In the genomic region with DNA sequence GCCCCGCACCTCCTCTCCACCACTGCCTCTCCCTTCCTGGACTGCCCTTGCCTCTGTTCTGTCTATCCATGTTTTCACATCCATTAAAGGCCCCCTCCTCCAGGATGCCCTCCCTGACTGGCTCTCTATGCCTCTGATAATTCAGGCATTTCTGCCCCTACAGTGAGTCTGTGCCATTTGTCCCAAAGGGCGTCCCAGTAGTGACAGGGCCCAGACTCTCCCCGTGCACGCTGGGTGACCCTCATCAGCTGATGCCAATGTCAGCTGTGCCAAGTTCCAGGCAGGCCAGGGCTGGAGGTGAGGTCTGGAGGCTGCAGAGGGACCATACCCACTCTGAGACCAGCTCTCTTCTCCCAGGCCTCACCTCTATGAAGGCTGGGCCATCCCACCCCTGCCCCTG, we compare ENCODE assay signal across 28 cellular contexts. TPM values are rescaled to one million over a fixed set of nuclear protein-coding genes. Genes with fewer than 3 reads are reported as not detected.
A peak's percentile ranks its signal among the peaks of the same experiment; 100 is the strongest.
DNase-seq lines count a peak whose midpoint lies in the region; ATAC-seq and TF ChIP-seq lines count a peak whose summit lies in the region.
"Had no signal": no experiment of that assay in that cellular context is flagged by ENCODE, and none has a peak within 500 bp of the region (broad histone marks: within the 10 kb centered on the region; RNA-seq: fewer than 3 reads in every experiment).

No MANE protein-coding gene starts in this region.

- H3K4me1 ChIP-seq in RWPE2 (ENCODE audit: insufficient read depth, poor library complexity, severe bottlenecking) = peaks cover 9% of the 10 kb centered on the region
- H3K4me1 ChIP-seq in neuronal stem cell (ENCODE audit: control insufficient read depth in 2 of 2, insufficient read depth in 1 of 2, low read depth in 1 of 2, low read length in 2 of 2) = peaks cover 21 to 36% of the 10 kb centered on the region in 2 donors

- H3K23ac ChIP-seq in neuronal stem cell (ENCODE audit: low read depth, low read length, poor library complexity) = peak overlapping the region; percentile 37

- no peak overlapping the region for H4K91ac ChIP-seq in neuronal stem cell (ENCODE audit: low read depth, low read length, poor library complexity)

- no peak overlapping the region for H2BK120ac ChIP-seq in neuronal stem cell (ENCODE audit: low read depth, low read length)

- WGBS in neuronal stem cell (ENCODE audit: extremely low coverage in 2 of 2, insufficient read length in 2 of 2, insufficient replicate concordance in 1 of 2), 2 donors = no CpG with 5 or more reads among the region's 4 CpGs

- no peak overlapping the region for H4K8ac ChIP-seq in neuronal stem cell (ENCODE audit: low read depth, low read length)

- no peaks in the 10 kb centered on the region for H3K79me1 ChIP-seq in neuronal stem cell (ENCODE audit: low read depth, low read length)

- no peak overlapping the region for H3K9ac ChIP-seq in neuronal stem cell (ENCODE audit: low read depth, low read length, poor library complexity)

- peak overlapping the region; percentile 31 for H3K18ac ChIP-seq in neuronal stem cell (ENCODE audit: low read length)

- peak overlapping the region; percentile 34 for H3K27ac ChIP-seq in RWPE2 (ENCODE audit: poor library complexity, severe bottlenecking)
- peak overlapping the region; percentile 47 for H3K27ac ChIP-seq in cingulate gyrus (ENCODE audit: low read depth, low read length)
- H3K27ac ChIP-seq in neuronal stem cell (replicated peaks; ENCODE audit: low read length) = no peak overlapping the region
- H3K27ac ChIP-seq: HL-60, ovary, upper lobe of right lung had no signal

- DNase-seq in Right ventricle myocardium superior (no peak), left cardiac atrium (no peak), RWPE2 (ENCODE audit: low spot score) (no peak), neuronal stem cell (ENCODE audit: low spot score) (no peak), GM03348 (ENCODE audit: low spot score) (no peak), DMS 273 (lab: John Stamatoyannopoulos, UW; ENCODE audit: unreplicated experiment) (no peak), OCI-M2 (lab: John Stamatoyannopoulos, UW; ENCODE audit: unreplicated experiment) (no peak)
- DNase-seq: ACHN; activated B cell treated with CpG ODN at 0.5 μM for 24 hours; activated CD4-positive, alpha-beta T cell treated with anti-CD3 and anti-CD28 coated beads, Interleukin-2, amount 50 U/mL, for 4 hours; activated CD8-positive, alpha-beta memory T cell treated with anti-CD3 and anti-CD28 coated beads, Interleukin-2, amount 50 U/mL, for 4 hours; islet precursor cell; NCI-H146; OCI-M1; SHP77; stimulated activated CD4-positive, alpha-beta T cell treated with anti-CD3 and anti-CD28 coated beads, Interleukin-12 subunit alpha, Interleukin-12 subunit beta, amount 100 ng/mL, for 4 hours; stimulated activated CD4-positive, alpha-beta T cell treated with anti-CD3 and anti-CD28 coated beads, Interleukin-4, amount 100 ng/mL, for 24 hours; SW 1271; T1000; upper lobe of right lung had no signal

- H2BK15ac ChIP-seq in neuronal stem cell (ENCODE audit: low read length) = no peak overlapping the region

- H3K14ac ChIP-seq in neuronal stem cell (ENCODE audit: low read length) = no peak overlapping the region

- H2AK5ac ChIP-seq in neuronal stem cell (ENCODE audit: low read depth, low read length) = peak overlapping the region; percentile 42

- H3K27me3 ChIP-seq in RWPE2 (ENCODE audit: insufficient read depth, poor library complexity, severe bottlenecking) (no peaks in the 10 kb centered on the region), neuronal stem cell (ENCODE audit: control insufficient read depth in 3 of 3, insufficient read depth in 3 of 3, low read depth in 1 of 3, low read length in 3 of 3) (peaks cover 0 to 16% (median 10%) of the 10 kb centered on the region in 3 experiments)
- H3K27me3 ChIP-seq: ascending aorta, BE2C, ovary, upper lobe of right lung had no signal

- no peaks in the 10 kb centered on the region for H3K36me3 ChIP-seq in RWPE2 (ENCODE audit: low read depth)
- H3K36me3 ChIP-seq in neuronal stem cell (replicated peaks in 1 of 2; ENCODE audit: control insufficient read depth in 2 of 2, insufficient read depth in 2 of 2, low read length in 2 of 2) = no peaks in the 10 kb centered on the region
- H3K36me3 ChIP-seq: ascending aorta, BE2C, ovary, upper lobe of right lung had no signal

- no peak for TF ChIP-seq CTCF in RWPE2 (IDR thresholded peaks at IDR 0.05; ENCODE audit: poor library complexity, severe bottlenecking)

- H3K4me3 ChIP-seq in RWPE2 (ENCODE audit: severe bottlenecking) = no peak overlapping the region
- no peak overlapping the region for H3K4me3 ChIP-seq in neuronal stem cell (ENCODE audit: low read length in 2 of 2)
- H3K4me3 ChIP-seq: ascending aorta, ovary, upper lobe of right lung had no signal

- ATAC-seq in Right ventricle myocardium superior (ENCODE audit: poor library complexity) = peak; percentile 39
- ATAC-seq in left cardiac atrium = no peak
- no peak for ATAC-seq in RWPE2 (ENCODE audit: low read depth)
- ATAC-seq: activated naive CD4-positive, alpha-beta T cell treated with anti-CD3 and anti-CD28 coated beads, Interleukin-2, amount 50 U/mL, for 72 hours; natural killer cell treated with Interleukin-12 subunit alpha and Interleukin-12 subunit beta and Interleukin-15 and Interleukin-18, amount 100 ng/mL, for 72 hours; stimulated activated effector memory CD8-positive, alpha-beta T cell treated with anti-CD3 and anti-CD28 coated beads, Interleukin-12 subunit alpha, Interleukin-12 subunit beta, amount 100 ng/mL, for 72 hours; upper lobe of right lung had no signal

- no peak overlapping the region for H2BK12ac ChIP-seq in neuronal stem cell (ENCODE audit: low read length)

- H3K9me3 ChIP-seq in RWPE2 (ENCODE audit: severe bottlenecking) (no peaks in the 10 kb centered on the region), neuronal stem cell (replicated peaks in 1 of 2; ENCODE audit: control insufficient read depth in 2 of 2, insufficient read depth in 1 of 2, low read depth in 1 of 2, low read length in 2 of 2) (no peaks in the 10 kb centered on the region)
- H3K9me3 ChIP-seq: ascending aorta, BE2C, ovary, upper lobe of right lung had no signal

- intact Hi-C loops in Right ventricle myocardium superior (cut with DNase I) (no loop called here), left cardiac atrium (cut with DNase I) (no loop called here)

- no peak overlapping the region for H2BK5ac ChIP-seq in neuronal stem cell (ENCODE audit: low read length)

- no peak overlapping the region for H3K4me2 ChIP-seq in neuronal stem cell (ENCODE audit: insufficient read depth, low read length, poor library complexity, severe bottlenecking)

- no peak overlapping the region for H2AFZ ChIP-seq in neuronal stem cell (ENCODE audit: low read length)

- no peak overlapping the region for H3K4ac ChIP-seq in neuronal stem cell (ENCODE audit: low read length)

RNA-seq across cellular contexts. Expression of a gene that starts 3.2 kb away (rescaled TPM):
- total RNA-seq in Right ventricle myocardium superior = 16.8 TPM
- 10 to 100 TPM; 10.7 to 11.8 TPM for total RNA-seq in left cardiac atrium
- polyA plus RNA-seq in neuronal stem cell (2013, experiment 1 of 2) = 18.8 TPM
- 18.8 TPM for polyA plus RNA-seq in neuronal stem cell (2013, experiment 2 of 2)

RNA-seq across cellular contexts. Expression of a gene that starts 28.7 kb away (rescaled TPM):
- 13.7 TPM for total RNA-seq in Right ventricle myocardium superior
- 1 to 10 TPM; 5.5 to 5.9 TPM for total RNA-seq in left cardiac atrium
- polyA plus RNA-seq in neuronal stem cell (2013, experiment 1 of 2) = 14.5 TPM
- 14.1 TPM for polyA plus RNA-seq in neuronal stem cell (2013, experiment 2 of 2)

RNA-seq across cellular contexts. Expression of a gene that starts 59.7 kb away (rescaled TPM):
- 10.9 TPM for total RNA-seq in Right ventricle myocardium superior
- total RNA-seq in left cardiac atrium = 10 to 100 TPM; 12.0 to 16.5 TPM
- 8.4 TPM for polyA plus RNA-seq in neuronal stem cell (2013, experiment 1 of 2)
- 7.8 TPM for polyA plus RNA-seq in neuronal stem cell (2013, experiment 2 of 2)
